Comparison of ENCODE assay signal across 8 cellular contexts in genomic region chr11:65334696-65335295, GRCh38. TPM values are rescaled to one million over a fixed set of nuclear protein-coding genes. Genes with fewer than 3 reads are reported as not detected.
A peak's percentile ranks its signal among the peaks of the same experiment; 100 is the strongest.
DNase-seq lines count a peak whose midpoint lies in the region; ATAC-seq and TF ChIP-seq lines count a peak whose summit lies in the region.

No MANE protein-coding gene starts in this region.

- peak overlapping the region; percentile 73 for H3K27ac Mint-ChIP-seq in activated B cell treated with CpG ODN at 0.5 μM for 24 hours
- peak overlapping the region; percentile 90 for H3K27ac Mint-ChIP-seq in stimulated activated naive B cell treated with anti-CD40 and anti-IgM and Interleukin-4, amounts not matched to agents 10 μg/mL and 1 μg/mL and 100 μg/mL, for 72 hours

- no peak for TF ChIP-seq CTCF in activated B cell treated with CpG ODN at 0.5 μM for 24 hours (IDR thresholded peaks at IDR 0.05)

- no peak overlapping the region for H3K9ac ChIP-seq in iPS-15b (ENCODE audit: low read depth, low read length)

- peaks cover 38% of the 10 kb centered on the region for H3K4me1 Mint-ChIP-seq in activated B cell treated with CpG ODN at 0.5 μM for 24 hours
- peaks cover 20 to 35% of the 10 kb centered on the region in 2 donors for H3K4me1 Mint-ChIP-seq in stimulated activated naive B cell treated with anti-CD40 and anti-IgM and Interleukin-4, amounts not matched to agents 10 μg/mL and 1 μg/mL and 100 μg/mL, for 72 hours

- H3K4me3 Mint-ChIP-seq in activated B cell treated with CpG ODN at 0.5 μM for 24 hours, result peak overlapping the region; percentile 98
- H3K4me3 Mint-ChIP-seq in stimulated activated naive B cell treated with anti-CD40 and anti-IgM and Interleukin-4, amounts not matched to agents 10 μg/mL and 1 μg/mL and 100 μg/mL, for 72 hours, result peak overlapping the region; percentile 84 to 94

- intact Hi-C loops in activated B cell treated with CpG ODN at 0.5 μM for 24 hours (cut with micrococcal nuclease), result loop anchor here (1.0 to 5.0 kb wide), 4 partner anchors 72 to 322 kb away; partner anchors contain the start of genes ARL2, POLA2 and SYVN1

- no peaks in the 10 kb centered on the region for H3K27me3 ChIP-seq in iPS-15b (ENCODE audit: control insufficient read depth, insufficient read depth, low read length)

- no peaks in the 10 kb centered on the region for H3K9me3 ChIP-seq in iPS-15b (ENCODE audit: control insufficient read depth, insufficient read depth, low read length)

- peak overlapping the region; percentile 97 for H3K4me3 ChIP-seq in iPS-15b (ENCODE audit: low read depth, low read length)

- peak; percentile 63 for DNase-seq in DMS79 treated with DMSO at 0.1 percent for 48 hours (lab: John Stamatoyannopoulos, UW)
- no peak for DNase-seq in DMS79 (lab: John Stamatoyannopoulos, UW)
- no peak for DNase-seq in activated B cell treated with CpG ODN at 0.5 μM for 24 hours
- no peak for DNase-seq in stimulated activated naive B cell treated with anti-CD40 and anti-IgM and Interleukin-4, amounts not matched to agents 10 μg/mL and 1 μg/mL and 100 μg/mL, for 72 hours
- no peak for DNase-seq in DMS 273 (lab: John Stamatoyannopoulos, UW; ENCODE audit: unreplicated experiment)
- no peak for DNase-seq in NOMO-1 treated with DMSO at 0.1 percent for 48 hours (lab: John Stamatoyannopoulos, UW; ENCODE audit: unreplicated experiment)

- H3K4me1 ChIP-seq in iPS-15b (ENCODE audit: control insufficient read depth, insufficient read depth, low read length), result peaks cover 2% of the 10 kb centered on the region

- CTCF ChIA-PET in activated B cell treated with CpG ODN at 0.5 μM for 24 hours (lab: Charles Lee), result interaction anchor here (1.0 to 10.1 kb wide), 4 partner anchors 20 to 321 kb away, joined by 3 to 110 read pairs (median 3); partner anchors contain the start of genes ARL2 and CDC42EP2

- POLR2A ChIA-PET in activated B cell treated with CpG ODN at 0.5 μM for 24 hours (lab: Charles Lee), result interaction anchor here (0.6 to 2.3 kb wide), 8 partner anchors 23 to 557 kb away, joined by 3 to 11 read pairs (median 4); no protein-coding TSS in a partner anchor

- H3K9me3 Mint-ChIP-seq in activated B cell treated with CpG ODN at 0.5 μM for 24 hours, result no peaks in the 10 kb centered on the region
- H3K9me3 Mint-ChIP-seq in stimulated activated naive B cell treated with anti-CD40 and anti-IgM and Interleukin-4, amounts not matched to agents 10 μg/mL and 1 μg/mL and 100 μg/mL, for 72 hours, result no peaks in the 10 kb centered on the region

- peaks cover 22% of the 10 kb centered on the region for H3K36me3 Mint-ChIP-seq in activated B cell treated with CpG ODN at 0.5 μM for 24 hours (ENCODE audit: low read depth)
- peaks cover 10 to 16% of the 10 kb centered on the region in 2 donors for H3K36me3 Mint-ChIP-seq in stimulated activated naive B cell treated with anti-CD40 and anti-IgM and Interleukin-4, amounts not matched to agents 10 μg/mL and 1 μg/mL and 100 μg/mL, for 72 hours

- ATAC-seq in activated B cell treated with CpG ODN at 0.5 μM for 24 hours (ENCODE audit: low read depth) (no peak), HG02981 (IDR thresholded peaks at IDR 0.05; ENCODE audit: unreplicated experiment) (no peak)
- no peak for ATAC-seq in stimulated activated naive B cell treated with anti-CD40 and anti-IgM and Interleukin-4, amounts not matched to agents 10 μg/mL and 1 μg/mL and 100 μg/mL, for 72 hours (replicated peaks)

- no peaks in the 10 kb centered on the region for H3K27me3 Mint-ChIP-seq in activated B cell treated with CpG ODN at 0.5 μM for 24 hours
- no peaks in the 10 kb centered on the region for H3K27me3 Mint-ChIP-seq in stimulated activated naive B cell treated with anti-CD40 and anti-IgM and Interleukin-4, amounts not matched to agents 10 μg/mL and 1 μg/mL and 100 μg/mL, for 72 hours

- no peaks in the 10 kb centered on the region for H3K36me3 ChIP-seq in iPS-15b (ENCODE audit: control insufficient read depth, insufficient read depth, low read length)

RNA-seq across cellular contexts. Expression of gene DPF2, which starts 1.1 kb away (rescaled TPM):
- total RNA-seq in activated B cell treated with CpG ODN at 0.5 μM for 24 hours, result 88.3 and 89.6 TPM in 2 replicates

RNA-seq across cellular contexts. Expression of gene TIGD3, which starts 19.8 kb away (rescaled TPM):
- total RNA-seq in activated B cell treated with CpG ODN at 0.5 μM for 24 hours, result 1.4 and 1.6 TPM in 2 replicates

RNA-seq across cellular contexts. Expression of gene CDC42EP2, which starts 20.1 kb away (rescaled TPM):
- 0.18 and 0.83 TPM in 2 replicates for total RNA-seq in activated B cell treated with CpG ODN at 0.5 μM for 24 hours

RNA-seq across cellular contexts. Expression of gene SLC25A45, which starts 47.6 kb away (rescaled TPM):
- 11.4 and 12.3 TPM in 2 replicates for total RNA-seq in activated B cell treated with CpG ODN at 0.5 μM for 24 hours

RNA-seq across cellular contexts. Expression of gene FRMD8, which starts 51.6 kb away (rescaled TPM):
- total RNA-seq in activated B cell treated with CpG ODN at 0.5 μM for 24 hours, result 68.6 and 70.6 TPM in 2 replicates
